ENCODE assay signal across 30 cellular contexts in genomic region chr5:76419597-76419996, GRCh38.
"Had no signal": no experiment of that assay in that cellular context is flagged by ENCODE, and none has a peak within 500 bp of the region (broad histone marks: within the 10 kb centered on the region; RNA-seq: fewer than 3 reads in every experiment).

No MANE protein-coding gene starts in this region.

- ATAC-seq: activated naive CD4-positive, alpha-beta T cell treated with anti-CD3 and anti-CD28 coated beads, Interleukin-2, amount 50 U/mL, for 72 hours; activated T-cell treated with anti-CD3 and anti-CD28 coated beads, Interleukin-2, amount 50 U/mL, for 4 hours; body of pancreas; left cardiac atrium; left ventricle myocardium superior; mucosa of descending colon; psoas muscle; stimulated activated effector memory CD8-positive, alpha-beta T cell treated with anti-CD3 and anti-CD28 coated beads, Interleukin-12 subunit alpha, Interleukin-12 subunit beta, amount 100 ng/mL, for 72 hours had no signal

- H3K27me3 Mint-ChIP-seq: activated CD4-positive, alpha-beta memory T cell treated with anti-CD3 and anti-CD28 coated beads, Interleukin-2, amount 10 ng/mL, durations not matched to agents 7 days and 5 days; activated CD4-positive, alpha-beta T cell treated with anti-CD3 and anti-CD28 coated beads, Interleukin-2, amount 10 ng/mL, durations not matched to agents 24 days and 14 days had no signal

- H3K36me3 ChIP-seq: adrenal gland, colonic mucosa, sigmoid colon, stomach, thyroid gland, upper lobe of left lung, vagina had no signal

- H3K27ac ChIP-seq: adrenal gland, body of pancreas, colonic mucosa, parathyroid adenoma, psoas muscle, sigmoid colon, stomach, thyroid gland, upper lobe of left lung, vagina, VCaP had no signal

- H3K4me1 ChIP-seq: adrenal gland, colonic mucosa, psoas muscle, sigmoid colon, vagina had no signal

- DNase-seq: activated CD4-positive, alpha-beta memory T cell treated with anti-CD3 and anti-CD28 coated beads, Interleukin-2, amount 10 ng/mL, durations not matched to agents 7 days and 5 days; activated CD4-positive, alpha-beta T cell treated with anti-CD3 and anti-CD28 coated beads, Interleukin-2, amount 10 ng/mL, durations not matched to agents 24 days and 14 days; activated CD4-positive, CD25-positive, alpha-beta regulatory T cell treated with anti-CD3 and anti-CD28 coated beads, Interleukin-2, amount 50 U/mL, for 72 hours; activated CD8-positive, alpha-beta memory T cell treated with anti-CD3 and anti-CD28 coated beads, Interleukin-2, amount 50 U/mL, for 48 hours; activated naive CD4-positive, alpha-beta T cell; activated T-cell treated with anti-CD3 and anti-CD28 coated beads, Interleukin-2, amount 50 U/mL, for 4 hours; adrenal gland; aorta; body of pancreas; cerebellar nuclear complex; colonic mucosa; effector CD8-positive, alpha-beta T cell; left cardiac atrium; left ventricle myocardium superior; mucosa of descending colon; nucleus accumbens; psoas muscle; sigmoid colon; small intestine; stimulated activated CD4-positive, alpha-beta T cell treated with anti-CD3 and anti-CD28 coated beads, Interleukin-4, amount 100 ng/mL, for 24 hours; stomach; T-helper 9 cell; thyroid gland; upper lobe of left lung had no signal

- H3K4me3 ChIP-seq: adrenal gland, body of pancreas, colonic mucosa, mucosa of descending colon, psoas muscle, sigmoid colon, stomach, thyroid gland, upper lobe of left lung, vagina had no signal

- H3K4me3 Mint-ChIP-seq: activated CD4-positive, alpha-beta memory T cell treated with anti-CD3 and anti-CD28 coated beads, Interleukin-2, amount 10 ng/mL, durations not matched to agents 7 days and 5 days; activated CD4-positive, alpha-beta T cell treated with anti-CD3 and anti-CD28 coated beads, Interleukin-2, amount 10 ng/mL, durations not matched to agents 24 days and 14 days; activated T-cell treated with anti-CD3 and anti-CD28 coated beads, Interleukin-2, amount 50 U/mL, for 4 hours; neural crest cell; stimulated activated effector memory CD8-positive, alpha-beta T cell treated with anti-CD3 and anti-CD28 coated beads, Interleukin-12 subunit alpha, Interleukin-12 subunit beta, amount 100 ng/mL, for 72 hours had no signal

- H3K9me3 Mint-ChIP-seq: activated CD4-positive, alpha-beta memory T cell treated with anti-CD3 and anti-CD28 coated beads, Interleukin-2, amount 10 ng/mL, durations not matched to agents 7 days and 5 days; activated CD4-positive, alpha-beta T cell treated with anti-CD3 and anti-CD28 coated beads, Interleukin-2, amount 10 ng/mL, durations not matched to agents 24 days and 14 days; activated naive CD4-positive, alpha-beta T cell treated with anti-CD3 and anti-CD28 coated beads, Interleukin-2, amount 50 U/mL, for 72 hours; activated T-cell treated with anti-CD3 and anti-CD28 coated beads, Interleukin-2, amount 50 U/mL, for 4 hours; neural crest cell; stimulated activated effector memory CD8-positive, alpha-beta T cell treated with anti-CD3 and anti-CD28 coated beads, Interleukin-12 subunit alpha, Interleukin-12 subunit beta, amount 100 ng/mL, for 72 hours had no signal

- H3K9me3 ChIP-seq: adrenal gland, body of pancreas, colonic mucosa, mucosa of descending colon, psoas muscle, sigmoid colon, stomach, thyroid gland, upper lobe of left lung, vagina had no signal

- H3K27me3 ChIP-seq: adrenal gland, body of pancreas, colonic mucosa, sigmoid colon, stomach, thyroid gland, upper lobe of left lung, vagina had no signal

- H3K27ac Mint-ChIP-seq: activated CD4-positive, alpha-beta memory T cell treated with anti-CD3 and anti-CD28 coated beads, Interleukin-2, amount 10 ng/mL, durations not matched to agents 7 days and 5 days; activated CD4-positive, alpha-beta T cell treated with anti-CD3 and anti-CD28 coated beads, Interleukin-2, amount 10 ng/mL, durations not matched to agents 24 days and 14 days; stimulated activated effector memory CD8-positive, alpha-beta T cell treated with anti-CD3 and anti-CD28 coated beads, Interleukin-12 subunit alpha, Interleukin-12 subunit beta, amount 100 ng/mL, for 72 hours had no signal
